Comparison of ENCODE assay signal across 28 cellular contexts in genomic region chr7:46282155-46282554, GRCh38.
DNase-seq lines count a peak whose midpoint lies in the region; ATAC-seq, FAIRE-seq and TF ChIP-seq lines count a peak whose summit lies in the region.
"Had no signal": no experiment of that assay in that cellular context is flagged by ENCODE, and none has a peak within 500 bp of the region (broad histone marks: within the 10 kb centered on the region; RNA-seq: fewer than 3 reads in every experiment).

No MANE protein-coding gene starts in this region.

- no peak overlapping the region for H2AFZ ChIP-seq in endothelial cell of umbilical vein (ENCODE audit: low read depth, low read length)
- no peak overlapping the region for H2AFZ ChIP-seq in HepG2 (ENCODE audit: low read length)
- H2AFZ ChIP-seq: parathyroid adenoma had no signal

- DNase-seq in endothelial cell of umbilical vein (ENCODE audit: low read depth, low spot score) (peak; percentile 55), mesothelial cell of epicardium (ENCODE audit: low spot score in 2 of 2, unreplicated experiment in 2 of 2) (no peak), NCI-H1417 treated with DMSO at 0.1 percent for 48 hours (lab: John Stamatoyannopoulos, UW) (no peak), HepG2 (ENCODE audit: low spot score) (no peak)
- no peak for DNase-seq in activated T-cell treated with anti-CD3 and anti-CD28 coated beads, Interleukin-2, amount 50 U/mL, for 72 hours
- DNase-seq: activated CD4-positive, alpha-beta T cell treated with anti-CD3 and anti-CD28 coated beads for 36 hours; activated CD8-positive, alpha-beta memory T cell treated with anti-CD3 and anti-CD28 coated beads for 24 hours; activated naive CD4-positive, alpha-beta T cell; activated T-cell treated with anti-CD3 and anti-CD28 coated beads, Interleukin-2, amount 50 U/mL, for 24 hours; C1 segment of cervical spinal cord; Karpas-422; mucosa of descending colon; NCI-H187; NCI-H69; right lobe of liver; stimulated activated naive CD8-positive, alpha-beta T cell treated with anti-CD3 and anti-CD28 coated beads, Interleukin-15, amount 100 ng/mL, for 72 hours had no signal

- H3K36me3 ChIP-seq in HUES64 (ENCODE audit: insufficient read depth, low read length) (no peaks in the 10 kb centered on the region), endothelial cell of umbilical vein (ENCODE audit: control insufficient read depth in 2 of 2, extremely low read depth in 1 of 2, insufficient read depth in 2 of 2, low read length in 2 of 2) (no peaks in the 10 kb centered on the region), HepG2 (replicated peaks in 1 of 2; ENCODE audit: control insufficient read depth in 1 of 2, insufficient read depth in 2 of 2, low read length in 2 of 2) (no peaks in the 10 kb centered on the region)
- H3K36me3 ChIP-seq: right lobe of liver, tibial nerve had no signal

- peaks cover 13% of the 10 kb centered on the region for H3K9me3 Mint-ChIP-seq in mesothelial cell of epicardium
- H3K9me3 Mint-ChIP-seq in stimulated activated memory B cell treated with anti-CD40 and anti-IgM and Interleukin-4, amounts not matched to agents 10 μg/mL and 1 μg/mL and 100 μg/mL, for 72 hours: peaks cover 4% of the 10 kb centered on the region
- H3K9me3 Mint-ChIP-seq in activated T-cell treated with anti-CD3 and anti-CD28 coated beads, Interleukin-2, amount 50 U/mL, for 72 hours: no peaks in the 10 kb centered on the region
- H3K9me3 Mint-ChIP-seq: activated T-cell treated with anti-CD3 and anti-CD28 coated beads, Interleukin-2, amount 50 U/mL, for 24 hours had no signal

- H3K79me2 ChIP-seq in endothelial cell of umbilical vein (ENCODE audit: control insufficient read depth, insufficient read depth, low read length) (no peaks in the 10 kb centered on the region), HepG2 (ENCODE audit: insufficient read depth, low read length) (no peaks in the 10 kb centered on the region)
- H3K79me2 ChIP-seq: parathyroid adenoma had no signal

- no peak overlapping the region for H3K4me2 ChIP-seq in endothelial cell of umbilical vein (ENCODE audit: insufficient read depth, low read length)
- no peak overlapping the region for H3K4me2 ChIP-seq in HepG2 (ENCODE audit: low read depth, low read length)

- H3K27ac ChIP-seq in HUES64 (ENCODE audit: low read depth, low read length) (peak overlapping the region; percentile 74), endothelial cell of umbilical vein (ENCODE audit: insufficient read depth, low read depth, low read length) (no peak overlapping the region), HepG2 (ENCODE audit: extremely low read length, insufficient read depth, low read length) (no peak overlapping the region)
- H3K27ac ChIP-seq: parathyroid adenoma, SK-N-MC, tibial nerve had no signal

- peak overlapping the region; percentile 7 for H3K27ac Mint-ChIP-seq in mesothelial cell of epicardium
- H3K27ac Mint-ChIP-seq in stimulated activated memory B cell treated with anti-CD40 and anti-IgM and Interleukin-4, amounts not matched to agents 10 μg/mL and 1 μg/mL and 100 μg/mL, for 72 hours: no peak overlapping the region
- H3K27ac Mint-ChIP-seq in activated T-cell treated with anti-CD3 and anti-CD28 coated beads, Interleukin-2, amount 50 U/mL, for 72 hours: no peak overlapping the region
- H3K27ac Mint-ChIP-seq: activated CD4-positive, alpha-beta T cell treated with anti-CD3 and anti-CD28 coated beads for 36 hours; activated T-cell treated with anti-CD3 and anti-CD28 coated beads, Interleukin-2, amount 50 U/mL, for 24 hours; dendritic cell treated with granulocyte-macrophage colony-stimulating factor and Interleukin-4, amounts not matched to agents 40 ng/mL and 50 ng/mL, for 4 days; stimulated activated naive CD8-positive, alpha-beta T cell treated with anti-CD3 and anti-CD28 coated beads, Interleukin-15, amount 100 ng/mL, for 72 hours; T-helper 1 cell treated with Interleukin-12 subunit alpha and Interleukin-12 subunit beta and Interleukin-4 antibody, amounts not matched to agents 30 μg/mL and 1 μg/mL, for 36 hours had no signal

- BruUV-seq in endothelial cell of umbilical vein (replicated peaks; lab: Mats Ljungman, UMichigan) (no TSS peak), HepG2 (replicated peaks; lab: Mats Ljungman, UMichigan) (no TSS peak)

- H3K36me3 Mint-ChIP-seq in mesothelial cell of epicardium: peaks cover 2% of the 10 kb centered on the region
- H3K36me3 Mint-ChIP-seq in stimulated activated memory B cell treated with anti-CD40 and anti-IgM and Interleukin-4, amounts not matched to agents 10 μg/mL and 1 μg/mL and 100 μg/mL, for 72 hours: no peaks in the 10 kb centered on the region
- no peaks in the 10 kb centered on the region for H3K36me3 Mint-ChIP-seq in activated T-cell treated with anti-CD3 and anti-CD28 coated beads, Interleukin-2, amount 50 U/mL, for 72 hours (ENCODE audit: insufficient read depth in 2 of 2)

- no CpG with 5 or more reads among the region's 1 CpG for WGBS in HUES64
- WGBS in HepG2 (ENCODE audit: low lambda C conversion rate): 4% methylated on average over 1 of the region's 1 CpG

- H3K9ac ChIP-seq in HUES64 (ENCODE audit: low read depth, low read length) (peak overlapping the region; percentile 53; the same call in 1 of the 2 replicates), endothelial cell of umbilical vein (replicated peaks; ENCODE audit: extremely low read depth, insufficient read depth, low read length) (no peak overlapping the region), HepG2 (ENCODE audit: insufficient read depth, low read depth, low read length) (no peak overlapping the region)
- H3K9ac ChIP-seq: parathyroid adenoma had no signal

- H3K9me3 ChIP-seq in HUES64 (ENCODE audit: insufficient read depth, low read depth, low read length): no peaks in the 10 kb centered on the region
- H3K9me3 ChIP-seq in endothelial cell of umbilical vein (replicated peaks; ENCODE audit: control insufficient read depth, insufficient read depth, low read length): no peaks in the 10 kb centered on the region
- no peaks in the 10 kb centered on the region for H3K9me3 ChIP-seq in HepG2 (ENCODE audit: low read length)
- H3K9me3 ChIP-seq: mucosa of descending colon, right lobe of liver, tibial nerve had no signal

- TF ChIP-seq CTCF in endothelial cell of umbilical vein (IDR thresholded peaks at IDR 0.05; ENCODE audit: extremely low read depth in 1 of 2, insufficient read depth in 1 of 2, low read depth in 1 of 2, low read length in 2 of 2) (no peak), mesothelial cell of epicardium (IDR thresholded peaks at IDR 0.05; ENCODE audit: unreplicated experiment) (no peak), HepG2 (CRISPR knock-in tag; IDR thresholded peaks at IDR 0.05) (no peak)

- dilution Hi-C loops in endothelial cell of umbilical vein (cut with MboI; ENCODE audit: extremely low pct_ligation_motif_present, low sequenced_read_pairs): no loop called here

- TF ChIP-seq POLR2A in endothelial cell of umbilical vein (IDR thresholded peaks at IDR 0.05; ENCODE audit: low read depth, low read length): no peak
- no peak for TF ChIP-seq POLR2A in HepG2 (IDR thresholded peaks at IDR 0.05; ENCODE audit: insufficient read depth in 1 of 2, low read depth in 2 of 2, low read length in 2 of 2)

- no peak for TF ChIP-seq RAD21 in HepG2 (CRISPR knock-in tag; IDR thresholded peaks at IDR 0.05)

- H3K4me3 ChIP-seq in HUES64 (ENCODE audit: low read length) (no peak overlapping the region), endothelial cell of umbilical vein (replicated peaks in 1 of 3; ENCODE audit: insufficient read depth in 1 of 3, low read depth in 1 of 3, low read length in 3 of 3) (no peak overlapping the region), HepG2 (replicated peaks in 1 of 3; ENCODE audit: insufficient read depth in 1 of 3, low read depth in 2 of 3, low read length in 3 of 3) (no peak overlapping the region)
- H3K4me3 ChIP-seq: mucosa of descending colon, right lobe of liver, SK-N-MC, tibial nerve had no signal

- H3K4me1 ChIP-seq in HUES64 (ENCODE audit: insufficient read depth, low read length) (peaks cover 34% of the 10 kb centered on the region), endothelial cell of umbilical vein (ENCODE audit: control insufficient read depth, extremely low read depth, insufficient read depth, low read length) (no peaks in the 10 kb centered on the region), HepG2 (ENCODE audit: insufficient read depth, low read length) (no peaks in the 10 kb centered on the region)
- H3K4me1 ChIP-seq: parathyroid adenoma, tibial nerve had no signal

- H3K27me3 Mint-ChIP-seq in mesothelial cell of epicardium (ENCODE audit: low read depth): no peaks in the 10 kb centered on the region
- H3K27me3 Mint-ChIP-seq in stimulated activated memory B cell treated with anti-CD40 and anti-IgM and Interleukin-4, amounts not matched to agents 10 μg/mL and 1 μg/mL and 100 μg/mL, for 72 hours: no peaks in the 10 kb centered on the region
- no peaks in the 10 kb centered on the region for H3K27me3 Mint-ChIP-seq in activated T-cell treated with anti-CD3 and anti-CD28 coated beads, Interleukin-2, amount 50 U/mL, for 72 hours (ENCODE audit: low read depth)
- H3K27me3 Mint-ChIP-seq: activated CD4-positive, alpha-beta T cell treated with anti-CD3 and anti-CD28 coated beads for 36 hours; activated T-cell treated with anti-CD3 and anti-CD28 coated beads, Interleukin-2, amount 50 U/mL, for 24 hours; dendritic cell treated with granulocyte-macrophage colony-stimulating factor and Interleukin-4, amounts not matched to agents 40 ng/mL and 50 ng/mL, for 4 days; stimulated activated naive CD8-positive, alpha-beta T cell treated with anti-CD3 and anti-CD28 coated beads, Interleukin-15, amount 100 ng/mL, for 72 hours had no signal

- no peaks in the 10 kb centered on the region for H3K9me1 ChIP-seq in endothelial cell of umbilical vein (replicated peaks; ENCODE audit: control insufficient read depth, extremely low read depth, insufficient read depth, low read length)

- CTCF ChIA-PET in endothelial cell of umbilical vein (lab: Charles Lee): interaction anchor here (0.6 kb wide), 1 partner anchor 143 kb away, joined by 3 read pairs; no protein-coding TSS in a partner anchor
- CTCF ChIA-PET in HepG2 (lab: Yijun Ruan, JAX; ENCODE audit: low intra/inter-chr PET ratio, low total read pairs): no interaction called here

- in situ Hi-C loops in HepG2 (cut with HindIII; ENCODE audit: extremely low pct_ligation_motif_present, low pct_unique_long_range_greater_than_20kb): no loop called here

- H3K4me1 Mint-ChIP-seq in mesothelial cell of epicardium: peaks cover 32% of the 10 kb centered on the region
- H3K4me1 Mint-ChIP-seq in stimulated activated memory B cell treated with anti-CD40 and anti-IgM and Interleukin-4, amounts not matched to agents 10 μg/mL and 1 μg/mL and 100 μg/mL, for 72 hours: no peaks in the 10 kb centered on the region
- no peaks in the 10 kb centered on the region for H3K4me1 Mint-ChIP-seq in activated T-cell treated with anti-CD3 and anti-CD28 coated beads, Interleukin-2, amount 50 U/mL, for 72 hours (ENCODE audit: low read depth)
- H3K4me1 Mint-ChIP-seq: activated CD4-positive, alpha-beta T cell treated with anti-CD3 and anti-CD28 coated beads for 36 hours; nephron; stimulated activated naive CD8-positive, alpha-beta T cell treated with anti-CD3 and anti-CD28 coated beads, Interleukin-15, amount 100 ng/mL, for 72 hours had no signal

- H4K20me1 ChIP-seq in endothelial cell of umbilical vein (replicated peaks; ENCODE audit: control insufficient read depth, extremely low read depth, insufficient read depth, low read length) (no peaks in the 10 kb centered on the region), HepG2 (ENCODE audit: insufficient read depth, low read length) (no peaks in the 10 kb centered on the region)

- intact Hi-C loops in endothelial cell of umbilical vein (cut with micrococcal nuclease): no loop called here
- intact Hi-C loops in HepG2 (cut with micrococcal nuclease; ENCODE audit: unreplicated experiment): no loop called here

- no peak overlapping the region for H3K4me3 Mint-ChIP-seq in mesothelial cell of epicardium
- H3K4me3 Mint-ChIP-seq in stimulated activated memory B cell treated with anti-CD40 and anti-IgM and Interleukin-4, amounts not matched to agents 10 μg/mL and 1 μg/mL and 100 μg/mL, for 72 hours: no peak overlapping the region
- no peak overlapping the region for H3K4me3 Mint-ChIP-seq in activated T-cell treated with anti-CD3 and anti-CD28 coated beads, Interleukin-2, amount 50 U/mL, for 72 hours
- H3K4me3 Mint-ChIP-seq: activated CD4-positive, alpha-beta T cell treated with anti-CD3 and anti-CD28 coated beads for 36 hours; activated T-cell treated with anti-CD3 and anti-CD28 coated beads, Interleukin-2, amount 50 U/mL, for 24 hours; dendritic cell treated with granulocyte-macrophage colony-stimulating factor and Interleukin-4, amounts not matched to agents 40 ng/mL and 50 ng/mL, for 4 days; nephron; stimulated activated naive CD8-positive, alpha-beta T cell treated with anti-CD3 and anti-CD28 coated beads, Interleukin-15, amount 100 ng/mL, for 72 hours; T-helper 1 cell treated with Interleukin-12 subunit alpha and Interleukin-12 subunit beta and Interleukin-4 antibody, amounts not matched to agents 30 μg/mL and 1 μg/mL, for 36 hours had no signal

- H3K27me3 ChIP-seq in HUES64 (ENCODE audit: insufficient read depth, low read length) (no peaks in the 10 kb centered on the region), endothelial cell of umbilical vein (ENCODE audit: control insufficient read depth in 2 of 2, insufficient read depth in 2 of 2, low read length in 2 of 2) (no peaks in the 10 kb centered on the region), HepG2 (ENCODE audit: control insufficient read depth in 1 of 2, insufficient read depth in 2 of 2, low read length in 2 of 2) (no peaks in the 10 kb centered on the region)
- H3K27me3 ChIP-seq: right lobe of liver, tibial nerve had no signal

- FAIRE-seq in endothelial cell of umbilical vein (lab: Jason Lieb, UNC): no peak
- FAIRE-seq in HepG2 (lab: Jason Lieb, UNC): no peak
- FAIRE-seq: bronchial epithelial cell, D721Med, HTR-8/SVneo had no signal

- ATAC-seq in GM19463 (IDR thresholded peaks at IDR 0.05; ENCODE audit: unreplicated experiment): peak; percentile 63
- no peak for ATAC-seq in stimulated activated memory B cell treated with anti-CD40 and anti-IgM and Interleukin-4, amounts not matched to agents 10 μg/mL and 1 μg/mL and 100 μg/mL, for 72 hours
- ATAC-seq in activated T-cell treated with anti-CD3 and anti-CD28 coated beads, Interleukin-2, amount 50 U/mL, for 72 hours (replicated peaks in 1 of 2): no peak
- ATAC-seq in HepG2: no peak
- ATAC-seq: activated CD4-positive, alpha-beta T cell treated with anti-CD3 and anti-CD28 coated beads for 36 hours; mucosa of descending colon; stimulated activated naive CD8-positive, alpha-beta T cell treated with anti-CD3 and anti-CD28 coated beads, Interleukin-15, amount 100 ng/mL, for 72 hours had no signal

- TF ChIP-seq EP300 in HepG2 (IDR thresholded peaks at IDR 0.05; ENCODE audit: low read depth in 2 of 2, low read length in 2 of 2): no peak
- TF ChIP-seq EP300 in HepG2 (CRISPR knock-in tag; IDR thresholded peaks at IDR 0.05; ENCODE audit: borderline replicate concordance): no peak

- POLR2A ChIA-PET in endothelial cell of umbilical vein (lab: Charles Lee) (no interaction called here), HepG2 (lab: Yijun Ruan, JAX) (no interaction called here)
